In genomic region chr10:76675951-76676587, GRCh38 we compare ENCODE assay signal across 10 cellular contexts.
A peak's percentile ranks its signal among the peaks of the same experiment; 100 is the strongest.
DNase-seq lines count a peak whose midpoint lies in the region; ATAC-seq and TF ChIP-seq lines count a peak whose summit lies in the region.
"Had no signal": no experiment of that assay in that cellular context is flagged by ENCODE, and none has a peak within 500 bp of the region (broad histone marks: within the 10 kb centered on the region; RNA-seq: fewer than 3 reads in every experiment).

No MANE protein-coding gene starts in this region.

- no peaks in the 10 kb centered on the region for H3K4me1 ChIP-seq in Peyer's patch
- no peaks in the 10 kb centered on the region for H3K4me1 ChIP-seq in upper lobe of left lung

- H3K27ac ChIP-seq in Peyer's patch: peak overlapping the region; percentile 22 to 48 (median 38)
- H3K27ac ChIP-seq in upper lobe of left lung: peak overlapping the region in 3 of 4 donors; percentile 32 to 62 (median 50)
- H3K27ac ChIP-seq: WERI-Rb-1 had no signal

- DNase-seq in Peyer's patch (peak in 1 of 3 donors; percentile 55), midbrain (lab: John Stamatoyannopoulos, UW) (peak; percentile 76), upper lobe of left lung (no peak), NCI-H748 treated with DMSO at 0.1 percent for 48 hours (lab: John Stamatoyannopoulos, UW) (no peak)
- no peak for DNase-seq in activated effector memory CD4-positive, alpha-beta T cell treated with anti-CD3 and anti-CD28 coated beads, Interleukin-2, amount 50 U/mL, for 16 hours
- DNase-seq: activated naive CD8-positive, alpha-beta T cell treated with anti-CD3 and anti-CD28 coated beads, Interleukin-2, amount 10 ng/mL, durations not matched to agents 7 days and 5 days; NCI-H69; WERI-Rb-1 had no signal

- H3K9me3 ChIP-seq in Peyer's patch (no peaks in the 10 kb centered on the region), upper lobe of left lung (no peaks in the 10 kb centered on the region)

- H3K27me3 ChIP-seq in Peyer's patch (no peaks in the 10 kb centered on the region), upper lobe of left lung (no peaks in the 10 kb centered on the region)

- no peak overlapping the region for H3K4me3 ChIP-seq in Peyer's patch
- H3K4me3 ChIP-seq in upper lobe of left lung: no peak overlapping the region

- no peak for TF ChIP-seq CTCF in Peyer's patch (IDR thresholded peaks at IDR 0.05)
- TF ChIP-seq CTCF in upper lobe of left lung (IDR thresholded peaks at IDR 0.05): no peak

- TF ChIP-seq POLR2A in Peyer's patch (IDR thresholded peaks at IDR 0.05): no peak
- no peak for TF ChIP-seq POLR2A in upper lobe of left lung (IDR thresholded peaks at IDR 0.05)

- ATAC-seq in esophagus mucosa (peak; percentile 13), upper lobe of left lung (ENCODE audit: low FRiP score in 2 of 2) (peak in 1 of 2 donors; percentile 85), GM18511 (IDR thresholded peaks at IDR 0.05; ENCODE audit: unreplicated experiment) (no peak)

- 30 to 73% methylated on average over 3 to 4 of the region's 4 CpGs for WGBS in upper lobe of left lung, 2 donors

- no peak for TF ChIP-seq EP300 in upper lobe of left lung (IDR thresholded peaks at IDR 0.05)

- no peaks in the 10 kb centered on the region for H3K36me3 ChIP-seq in Peyer's patch
- no peaks in the 10 kb centered on the region for H3K36me3 ChIP-seq in upper lobe of left lung
- H3K36me3 ChIP-seq: WERI-Rb-1 had no signal
